14 cellular contexts compared by ENCODE assay signal in the genomic region with DNA sequence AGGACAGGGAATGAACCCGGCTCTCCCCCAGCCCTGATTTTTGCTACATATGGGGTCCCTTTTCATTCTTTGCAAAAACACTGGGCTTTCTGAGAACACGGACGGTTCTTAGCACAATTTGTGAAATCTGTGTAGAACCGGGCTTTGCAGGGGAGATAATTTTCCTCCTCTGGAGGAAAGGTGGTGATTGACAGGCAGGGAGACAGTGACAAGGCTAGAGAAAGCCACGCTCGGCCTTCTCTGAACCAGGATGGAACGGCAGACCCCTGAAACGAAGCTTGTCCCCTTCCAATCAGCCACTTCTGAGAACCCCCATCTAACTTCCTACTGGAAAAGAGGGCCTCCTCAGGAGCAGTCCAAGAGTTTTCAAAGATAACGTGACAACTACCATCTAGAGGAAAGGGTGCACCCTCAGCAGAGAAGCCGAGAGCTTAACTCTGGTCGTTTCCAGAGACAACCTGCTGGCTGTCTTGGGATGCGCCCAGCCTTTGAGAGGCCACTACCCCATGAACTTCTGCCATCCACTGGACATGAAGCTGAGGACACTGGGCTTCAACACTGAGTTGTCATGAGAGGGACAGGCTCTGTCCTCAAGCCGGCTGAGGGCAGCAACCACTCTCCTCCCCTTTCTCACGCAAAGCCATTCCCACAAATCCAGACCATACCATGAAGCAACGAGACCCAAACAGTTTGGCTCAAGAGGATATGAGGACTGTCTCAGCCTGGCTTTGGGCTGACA. TPM values are rescaled to one million over a fixed set of nuclear protein-coding genes. Genes with fewer than 3 reads are reported as not detected.
"Had no signal": no experiment of that assay in that cellular context is flagged by ENCODE, and none has a peak within 500 bp of the region (broad histone marks: within the 10 kb centered on the region; RNA-seq: fewer than 3 reads in every experiment).

No MANE protein-coding gene starts in this region.

- ATAC-seq: activated naive CD8-positive, alpha-beta T cell treated with anti-CD3 and anti-CD28 coated beads, Interleukin-2, amount 50 U/mL, for 24 hours; mucosa of descending colon; naive thymus-derived CD8-positive, alpha-beta T cell; right lobe of liver had no signal

- H3K4me1 Mint-ChIP-seq: activated CD4-positive, alpha-beta T cell treated with anti-CD3 and anti-CD28 coated beads, Interleukin-2, amount 10 ng/mL, durations not matched to agents 7 days and 5 days; activated naive CD8-positive, alpha-beta T cell treated with anti-CD3 and anti-CD28 coated beads, Interleukin-2, amount 50 U/mL, for 24 hours had no signal

- H3K9me3 ChIP-seq: colonic mucosa, mucosa of descending colon, right lobe of liver had no signal

- H3K27ac Mint-ChIP-seq: activated CD4-positive, alpha-beta T cell treated with anti-CD3 and anti-CD28 coated beads, Interleukin-2, amount 10 ng/mL, durations not matched to agents 7 days and 5 days; activated naive CD8-positive, alpha-beta T cell treated with anti-CD3 and anti-CD28 coated beads, Interleukin-2, amount 50 U/mL, for 24 hours had no signal

- H3K27ac ChIP-seq: colonic mucosa, right lobe of liver, SJSA1 had no signal

- H3K4me3 Mint-ChIP-seq: activated CD4-positive, alpha-beta T cell treated with anti-CD3 and anti-CD28 coated beads, Interleukin-2, amount 10 ng/mL, durations not matched to agents 7 days and 5 days; activated naive CD8-positive, alpha-beta T cell treated with anti-CD3 and anti-CD28 coated beads, Interleukin-2, amount 50 U/mL, for 24 hours; naive thymus-derived CD8-positive, alpha-beta T cell had no signal

- H3K4me1 ChIP-seq: colonic mucosa, right lobe of liver, SJSA1 had no signal

- H3K4me3 ChIP-seq: colonic mucosa, mucosa of descending colon, right lobe of liver, SJSA1 had no signal

- H3K27me3 ChIP-seq: colonic mucosa, right lobe of liver, SJSA1 had no signal

- H3K36me3 ChIP-seq: colonic mucosa, right lobe of liver had no signal

- DNase-seq: activated CD4-positive, alpha-beta T cell treated with anti-CD3 and anti-CD28 coated beads, Interleukin-2, amount 10 ng/mL, durations not matched to agents 7 days and 5 days; activated naive CD8-positive, alpha-beta T cell treated with anti-CD3 and anti-CD28 coated beads, Interleukin-2, amount 50 U/mL, for 24 hours; colonic mucosa; effector CD8-positive, alpha-beta T cell; mucosa of descending colon; stimulated activated CD4-positive, alpha-beta T cell treated with anti-CD3 and anti-CD28 coated beads, Interleukin-1b, Interleukin-23, amount 100 ng/mL, for 48 hours; stimulated activated naive CD4-positive, alpha-beta T cell; substantia nigra; trophoblast cell had no signal

- H3K27me3 Mint-ChIP-seq: activated naive CD8-positive, alpha-beta T cell treated with anti-CD3 and anti-CD28 coated beads, Interleukin-2, amount 50 U/mL, for 24 hours; naive thymus-derived CD8-positive, alpha-beta T cell had no signal

RNA-seq across cellular contexts. Expression of a gene that starts 28.8 kb away (rescaled TPM):
- total RNA-seq: astrocyte, epithelial cell of proximal tubule, SJSA1 had no signal
